Comparison of ENCODE assay signal across 29 cellular contexts in the genomic region with DNA sequence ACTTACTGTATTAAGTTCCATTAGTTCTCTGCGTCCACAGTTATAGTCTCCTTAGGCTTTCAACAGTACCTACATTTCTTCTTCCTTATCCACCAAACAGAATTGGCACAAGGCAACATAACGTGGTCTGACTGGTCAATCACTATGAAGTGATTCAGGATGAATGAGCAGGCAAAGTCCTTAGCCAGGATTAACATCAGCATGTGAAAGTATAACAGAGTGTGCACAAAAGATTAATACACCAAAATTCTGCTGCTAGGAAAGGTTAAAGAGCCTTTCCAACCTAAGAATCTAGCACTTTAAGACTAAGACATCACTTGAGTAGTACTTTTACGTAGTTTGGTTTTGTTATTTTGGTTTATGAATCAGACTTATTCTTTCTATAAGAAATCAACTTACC. TPM values are rescaled to one million over a fixed set of nuclear protein-coding genes. Genes with fewer than 3 reads are reported as not detected.
"Had no signal": no experiment of that assay in that cellular context is flagged by ENCODE, and none has a peak within 500 bp of the region (broad histone marks: within the 10 kb centered on the region; RNA-seq: fewer than 3 reads in every experiment).

No MANE protein-coding gene starts in this region.

- H3K4me3 ChIP-seq: body of pancreas, esophagus squamous epithelium, heart left ventricle, lower lobe of right lung, mucosa of descending colon, smooth muscle cell, transverse colon had no signal

- H3K9me3 ChIP-seq: body of pancreas, esophagus squamous epithelium, heart left ventricle, lower lobe of right lung, mucosa of descending colon, transverse colon had no signal

- H2AFZ ChIP-seq: parathyroid adenoma had no signal

- H3K27ac ChIP-seq: body of pancreas, esophagus squamous epithelium, heart left ventricle, lower lobe of right lung, parathyroid adenoma, transverse colon had no signal

- DNase-seq: activated B cell treated with CpG ODN at 0.5 μM for 24 hours; activated CD4-positive, alpha-beta T cell treated with anti-CD3 and anti-CD28 coated beads for 36 hours; activated CD4-positive, alpha-beta T cell treated with anti-CD3 and anti-CD28 coated beads, Interleukin-2, amount 50 U/mL, for 4 hours; activated CD8-positive, alpha-beta memory T cell treated with anti-CD3 and anti-CD28 coated beads for 24 hours; activated CD8-positive, alpha-beta memory T cell treated with anti-CD3 and anti-CD28 coated beads, Interleukin-2, amount 50 U/mL, for 48 hours; activated naive CD4-positive, alpha-beta T cell treated with Interleukin-2 at 50 U/mL for 16 hours; activated naive CD8-positive, alpha-beta T cell treated with anti-CD3 and anti-CD28 coated beads for 36 hours; activated T-cell treated with anti-CD3 and anti-CD28 coated beads, Interleukin-2, amount 50 U/mL, for 48 hours; amygdala; body of pancreas; dermis blood vessel endothelial cell; effector memory CD4-positive, alpha-beta T cell; esophagus squamous epithelium; heart left ventricle; lower lobe of right lung; mesendoderm; mucosa of descending colon; nephron progenitor cell; stimulated activated CD4-positive, alpha-beta T cell treated with anti-CD3 and anti-CD28 coated beads, Interleukin-15, amount 100 ng/mL, for 24 hours; stimulated activated CD4-positive, alpha-beta T cell treated with anti-CD3 and anti-CD28 coated beads, Interleukin-2, amount 100 ng/mL, for 48 hours; stimulated activated CD8-positive, alpha-beta memory T cell treated with anti-CD3 and anti-CD28 coated beads, Interleukin-4, amount 100 ng/mL, for 48 hours; stimulated activated naive B cell treated with anti-CD40 and anti-IgM and Interleukin-4, amounts not matched to agents 10 μg/mL and 1 μg/mL and 100 μg/mL, for 72 hours; T-helper 1 cell; transverse colon had no signal

- H3K27me3 ChIP-seq: body of pancreas, esophagus squamous epithelium, heart left ventricle, transverse colon had no signal

- ATAC-seq: activated CD4-positive, alpha-beta T cell treated with anti-CD3 and anti-CD28 coated beads for 36 hours; body of pancreas; heart left ventricle; lower lobe of right lung; mucosa of descending colon; sciatic nerve; stimulated activated naive B cell treated with anti-CD40 and anti-IgM and Interleukin-4, amounts not matched to agents 10 μg/mL and 1 μg/mL and 100 μg/mL, for 72 hours had no signal

- H3K9ac ChIP-seq: parathyroid adenoma had no signal

- H3K79me2 ChIP-seq: parathyroid adenoma had no signal

- H3K4me1 ChIP-seq: body of pancreas, esophagus squamous epithelium, heart left ventricle, lower lobe of right lung, parathyroid adenoma, transverse colon had no signal

- H3K36me3 ChIP-seq: esophagus squamous epithelium, lower lobe of right lung, transverse colon had no signal

- H3K4me2 ChIP-seq: smooth muscle cell had no signal

RNA-seq across cellular contexts. Expression of gene DEPDC1, which starts 15.8 kb away (rescaled TPM):
- total RNA-seq: body of pancreas had no signal

RNA-seq across cellular contexts. Expression of gene RPE65, which starts 31.3 kb away (rescaled TPM):
- total RNA-seq: activated B cell treated with CpG ODN at 0.5 μM for 24 hours; activated CD4-positive, alpha-beta T cell treated with anti-CD3 and anti-CD28 coated beads for 36 hours; activated naive CD8-positive, alpha-beta T cell treated with anti-CD3 and anti-CD28 coated beads for 36 hours; body of pancreas; dermis blood vessel endothelial cell; esophagus squamous epithelium; fibroblast of villous mesenchyme; heart left ventricle; lower lobe of right lung; mucosa of descending colon; sciatic nerve; smooth muscle cell; transverse colon had no signal
- polyA plus RNA-seq: heart left ventricle, keratinocyte, smooth muscle cell had no signal
